ENCODE assay signal across 21 cellular contexts in genomic region chr3:172908871-172909270, GRCh38.
"Had no signal": no experiment of that assay in that cellular context is flagged by ENCODE, and none has a peak within 500 bp of the region (broad histone marks: within the 10 kb centered on the region; RNA-seq: fewer than 3 reads in every experiment).

No MANE protein-coding gene starts in this region.

- DNase-seq: Karpas-422, KG1, MM.1S, NCI-H1092 treated with DMSO at 0.1 percent for 48 hours, NCI-H1417 treated with DMSO at 0.1 percent for 48 hours, NCI-H1694, NCI-H187 treated with DMSO at 0.1 percent for 48 hours, NCI-H2029 treated with DMSO at 0.1 percent for 48 hours, NCI-H2171 treated with DMSO at 0.1 percent for 48 hours, NCI-H345, NCI-H446 treated with DMSO at 0.1 percent for 48 hours, NCI-H510A treated with DMSO at 0.1 percent for 48 hours, NCI-H526 treated with DMSO at 0.1 percent for 48 hours, NCI-H748 treated with DMSO at 0.1 percent for 48 hours, Right ventricle myocardium superior, RPMI8226, SIG-M5 had no signal

- H3K4me3 ChIP-seq: SJSA1, SK-N-MC had no signal

- H3K4me1 ChIP-seq: SJSA1 had no signal

- H3K36me3 ChIP-seq: SJSA1 had no signal

- FAIRE-seq: RCC 7860 had no signal

- H3K27me3 ChIP-seq: SJSA1 had no signal

- H3K9me3 ChIP-seq: SJSA1 had no signal

- H3K27ac ChIP-seq: HL-60, SJSA1, SK-N-MC had no signal
